Comparison of ENCODE assay signal across 8 cellular contexts in genomic region chr5:38265546-38266179, GRCh38. TPM values are rescaled to one million over a fixed set of nuclear protein-coding genes. Genes with fewer than 3 reads are reported as not detected.
DNase-seq lines count a peak whose midpoint lies in the region; ATAC-seq, FAIRE-seq and TF ChIP-seq lines count a peak whose summit lies in the region.
"Had no signal": no experiment of that assay in that cellular context is flagged by ENCODE, and none has a peak within 500 bp of the region (broad histone marks: within the 10 kb centered on the region; RNA-seq: fewer than 3 reads in every experiment).

No MANE protein-coding gene starts in this region.

- no peaks in the 10 kb centered on the region for H3K27me3 ChIP-seq in GM12878 (replicated peaks in 1 of 2; ENCODE audit: control insufficient read depth in 2 of 2, insufficient read depth in 2 of 2, low read length in 1 of 2)

- TF ChIP-seq RAD21 in GM12878 (IDR thresholded peaks at IDR 0.05; ENCODE audit: insufficient read depth, low read depth, low read length): peak; percentile 30; the same call in 1 of the 2 replicates

- H3K36me3 ChIP-seq in GM12878 (ENCODE audit: control insufficient read depth in 2 of 2, insufficient read depth in 2 of 2, low read length in 1 of 2): no peaks in the 10 kb centered on the region

- H2AFZ ChIP-seq in GM12878 (ENCODE audit: control insufficient read depth, low read depth, low read length): no peak overlapping the region

- DNase-seq in GDM1 (lab: John Stamatoyannopoulos, UW): peak; percentile 20
- DNase-seq in HT1080 (ENCODE audit: low read depth): peak; percentile 31
- DNase-seq in SHP77 (lab: John Stamatoyannopoulos, UW): peak; percentile 59 to 62
- no peak for DNase-seq in GM12878 (ENCODE audit: low read depth, low spot score)
- DNase-seq in inferior parietal cortex (ENCODE audit: extremely low spot score): peak; percentile 82
- DNase-seq in stimulated activated CD4-positive, alpha-beta T cell treated with anti-CD3 and anti-CD28 coated beads, Interleukin-4, amount 100 ng/mL, for 4 hours: peak; percentile 5 to 32

- no peak for TF ChIP-seq EP300 in GM12878 (IDR thresholded peaks at IDR 0.05; ENCODE audit: borderline replicate concordance in 1 of 2, control insufficient read depth in 1 of 2, low read depth in 2 of 2, low read length in 2 of 2)

- RAD21 ChIA-PET in GM12878 (lab: Charles Lee; ENCODE audit: unreplicated experiment): interaction anchor here (0.7 kb wide), 1 partner anchor 96 kb away, joined by 3 read pairs; no protein-coding TSS in a partner anchor

- no peak overlapping the region for H3K4me3 ChIP-seq in GM12878

- TF ChIP-seq POLR2A in GM12878 (IDR thresholded peaks at IDR 0.05; ENCODE audit: low read depth, low read length): no peak

- H3K9ac ChIP-seq in GM12878 (ENCODE audit: control insufficient read depth, insufficient read depth, low read length): no peak overlapping the region

- H3K79me2 ChIP-seq in GM12878 (ENCODE audit: control insufficient read depth, insufficient read depth, low read length): no peaks in the 10 kb centered on the region

- H3K27ac ChIP-seq in GM12878 (ENCODE audit: control insufficient read depth, insufficient read depth): no peak overlapping the region

- intact Hi-C loops in GM12878 (cut with micrococcal nuclease; ENCODE audit: unreplicated experiment): loop anchor here (10.0 kb wide), 1 partner anchor 549 kb away; no protein-coding TSS in a partner anchor

- peak; percentile 56 to 77 (median 69) for TF ChIP-seq CTCF in GM12878 (IDR thresholded peaks at IDR 0.05 in 2 of 3, conservative IDR thresholded peaks at IDR 0.05 in 1 of 3; ENCODE audit: control insufficient read depth in 2 of 3, extremely low read depth in 1 of 3, insufficient read depth in 1 of 3, low read depth in 3 of 3, low read length in 3 of 3)

- CTCF ChIA-PET in GM12878 (lab: Yijun Ruan, JAX): interaction anchor here (0.8 to 2.8 kb wide), 17 partner anchors 9 to 543 kb away, joined by 3 to 19 read pairs (median 5); no protein-coding TSS in a partner anchor

- 21% methylated on average over 13 of the region's 13 CpGs for WGBS in GM12878 (ENCODE audit: insufficient coverage, insufficient replicate concordance, low lambda C conversion rate, missing lambda C conversion rate)

- in situ Hi-C loops in GM12878 (cut with MboI): no loop called here

- H3K4me1 ChIP-seq in GM12878 (ENCODE audit: control insufficient read depth, insufficient read depth, low read length): no peaks in the 10 kb centered on the region

- ATAC-seq in GM21381 (IDR thresholded peaks at IDR 0.05; ENCODE audit: unreplicated experiment): peak; percentile 90
- ATAC-seq in GM12878: peak; percentile 95

- no TSS peak for BruUV-seq in GM12878 (replicated peaks; lab: Mats Ljungman, UMichigan)

- SMC1A ChIA-PET in GM12878 (lab: Charles Lee; ENCODE audit: uncharacterized antibody, unreplicated experiment): interaction anchor here (0.9 to 1.0 kb wide), 2 partner anchors 13 to 57 kb away, joined by 3 to 4 read pairs; no protein-coding TSS in a partner anchor

- peak; percentile 31 for FAIRE-seq in GM12878 (lab: Jason Lieb, UNC)
- FAIRE-seq: endometrium had no signal

- no peaks in the 10 kb centered on the region for H3K9me3 ChIP-seq in GM12878 (replicated peaks; ENCODE audit: control insufficient read depth, insufficient read depth, low read length)

- no peak overlapping the region for H3K4me2 ChIP-seq in GM12878 (ENCODE audit: control insufficient read depth, insufficient read depth)

- POLR2A ChIA-PET in GM12878 (lab: Charles Lee): no interaction called here

- no peaks in the 10 kb centered on the region for H4K20me1 ChIP-seq in GM12878 (ENCODE audit: control insufficient read depth, insufficient read depth)

TF ChIP-seq in GM12878, 131 proteins besides CTCF, POLR2A, EP300 and RAD21:
- TF ChIP-seq YY1 (IDR thresholded peaks at IDR 0.05; ENCODE audit: low read depth, low read length) (0 out of 2 replicates have a peak, but pooled peaks have one; percentile 14), ZBED1 (IDR thresholded peaks at IDR 0.05; ENCODE audit: borderline replicate concordance) (no peak)
TF ChIP-seq in GM12878: peak in this region for 1.

RNA-seq across cellular contexts. Expression of gene EGFLAM, which starts 7.3 kb away (rescaled TPM):
- 0.13 TPM in 1 of 2 replicates, not detected in the other for total RNA-seq in HT1080 (2014; rRNA removed; shearing (Covaris generic))
- not detected in 2 replicates for polyA plus RNA-seq in HT1080 (2015; cell fraction: cytosol; rRNA removed)
- not detected in 2 replicates for polyA plus RNA-seq in HT1080 (2015; cell fraction: nucleus; rRNA removed)
- total RNA-seq in GM12878 (2013; cell fraction: nucleolus; rRNA removed): not detected in 2 replicates
- total RNA-seq in GM12878 (2014; rRNA removed) (not detected in 2 replicates), GM12878 (2014; rRNA removed; fragmentation: Illumina TruSeq; extraction: Trizol) (not detected in 2 replicates), GM12878 (2021) (not detected in 2 replicates)
- not detected for polyA plus RNA-seq in GM12878 (2011; ENCODE audit: low read depth)
- polyA plus RNA-seq in GM12878 (2011; rRNA removed) (0.22 and 0.37 TPM in 2 replicates), GM12878 (2014; fragmentation: Illumina TruSeq; extraction: Trizol) (not detected in 2 replicates), GM12878 (2014; fragmentation: Nextera tagmentation; extraction: Ambion mirVana) (not detected), GM12878 (2014; rRNA removed) (not detected in 2 replicates), GM12878 (2016; fragmentation: Nextera tagmentation; extraction: Ambion mirVana) (not detected)
- 0.25 and 0.33 TPM in 2 replicates for polyA plus RNA-seq in GM12878 (2011; cell fraction: cytosol; rRNA removed)
- polyA plus RNA-seq in GM12878 (2011; cell fraction: nucleus; rRNA removed): 0.10 TPM in 1 of 2 replicates, not detected in the other
- polyA plus RNA-seq in GM12878 (2012): not detected in 2 replicates
- polyA minus RNA-seq in GM12878 (2011; rRNA and poly(A)+ RNA removed): 1.3 TPM in 1 of 2 replicates, not detected in the other
- not detected in 2 replicates for polyA minus RNA-seq in GM12878 (2011; cell fraction: cytosol; rRNA and poly(A)+ RNA removed)
- not detected in 2 replicates for polyA minus RNA-seq in GM12878 (2011; cell fraction: nucleus; rRNA and poly(A)+ RNA removed)
